In the genomic region with DNA sequence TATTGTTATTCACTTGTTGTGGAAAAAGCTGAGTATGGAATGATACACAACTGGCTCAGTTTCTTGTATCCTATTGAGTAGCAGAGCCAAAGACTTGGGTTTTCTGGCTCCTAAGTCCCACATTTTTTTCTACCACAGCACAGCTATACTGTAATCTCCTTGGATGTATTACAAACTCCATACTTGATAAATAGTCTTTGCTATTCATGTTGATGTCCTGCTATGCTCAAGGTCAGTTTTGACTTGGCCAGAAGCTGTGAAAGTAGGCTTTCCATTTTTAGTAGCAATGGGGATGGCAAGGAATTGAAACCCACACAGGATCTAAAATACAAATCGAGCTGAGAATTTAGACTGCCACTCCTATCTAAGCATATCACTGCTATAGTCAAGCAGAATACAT, we compare ENCODE assay signal across 19 cellular contexts.
DNase-seq lines count a peak whose midpoint lies in the region; ATAC-seq, FAIRE-seq and TF ChIP-seq lines count a peak whose summit lies in the region.
"Had no signal": no experiment of that assay in that cellular context is flagged by ENCODE, and none has a peak within 500 bp of the region (broad histone marks: within the 10 kb centered on the region; RNA-seq: fewer than 3 reads in every experiment).

No MANE protein-coding gene starts in this region.

- H3K9ac ChIP-seq in astrocyte (ENCODE audit: low read length) = no peak overlapping the region
- H3K9ac ChIP-seq: GM23248 had no signal

- no peaks in the 10 kb centered on the region for H3K27me3 Mint-ChIP-seq in astrocyte (ENCODE audit: low read depth, unreplicated experiment)
- H3K27me3 Mint-ChIP-seq: CD4-positive, alpha-beta T cell had no signal

- H3K36me3 ChIP-seq in astrocyte (ENCODE audit: insufficient read depth, low read length) = no peaks in the 10 kb centered on the region

- no peak overlapping the region for H2AFZ ChIP-seq in astrocyte (ENCODE audit: low read depth, low read length)
- H2AFZ ChIP-seq: GM23248 had no signal

- no peak for FAIRE-seq in astrocyte (lab: Jason Lieb, UNC)
- FAIRE-seq: A204.1, D721Med, G401.6, GM12891, H54 had no signal

- no peaks in the 10 kb centered on the region for H3K9me3 ChIP-seq in astrocyte (ENCODE audit: insufficient read depth, low read depth, low read length)

- ATAC-seq in GM18867 (IDR thresholded peaks at IDR 0.05; ENCODE audit: unreplicated experiment) = no peak

- H3K27ac Mint-ChIP-seq in astrocyte (ENCODE audit: unreplicated experiment) = no peak overlapping the region
- H3K27ac Mint-ChIP-seq: CD4-positive, alpha-beta T cell had no signal

- DNase-seq in AG10803 (ENCODE audit: low read depth) (peak; percentile 9), astrocyte (ENCODE audit: low read depth) (peak; percentile 68), fibroblast of pulmonary artery (ENCODE audit: low read depth) (peak; percentile 8), pons (ENCODE audit: low spot score) (peak; percentile 38), H4 (ENCODE audit: low spot score) (no peak)
- DNase-seq: ACHN; AML-193; Caco-2; CD4-positive, alpha-beta T cell; GM23248; HCEC 1CT had no signal

- TF ChIP-seq CTCF in AG10803 (conservative IDR thresholded peaks at IDR 0.05; ENCODE audit: low read length) (no peak), astrocyte (IDR thresholded peaks at IDR 0.05; ENCODE audit: insufficient read depth, low read depth, low read length) (no peak), fibroblast of pulmonary artery (IDR thresholded peaks at IDR 0.05; ENCODE audit: low read length, missing control alignments) (no peak)

- H3K4me1 Mint-ChIP-seq in astrocyte (ENCODE audit: low read depth, unreplicated experiment) = peaks cover 2% of the 10 kb centered on the region

- H3K36me3 Mint-ChIP-seq in astrocyte (ENCODE audit: low read depth, unreplicated experiment) = peaks cover 15% of the 10 kb centered on the region

- H4K20me1 ChIP-seq in astrocyte (ENCODE audit: insufficient read depth, low read length) = no peaks in the 10 kb centered on the region

- H3K27ac ChIP-seq in astrocyte (ENCODE audit: low read depth, low read length) = no peak overlapping the region
- H3K27ac ChIP-seq: C4-2B, GM23248, HL-60 had no signal

- no peak overlapping the region for H3K4me3 Mint-ChIP-seq in astrocyte (ENCODE audit: unreplicated experiment)
- H3K4me3 Mint-ChIP-seq: CD4-positive, alpha-beta T cell had no signal

- peaks cover 27% of the 10 kb centered on the region for H3K4me1 ChIP-seq in astrocyte (ENCODE audit: insufficient read depth, low read length)
- H3K4me1 ChIP-seq: Caco-2 had no signal

- H3K9me3 Mint-ChIP-seq in astrocyte (ENCODE audit: unreplicated experiment) = peaks cover 4% of the 10 kb centered on the region

- H3K4me3 ChIP-seq in AG10803 (ENCODE audit: low read length) (no peak overlapping the region), astrocyte (ENCODE audit: insufficient read depth, low read depth, low read length) (no peak overlapping the region), fibroblast of pulmonary artery (replicated peaks; ENCODE audit: low read depth, low read length) (no peak overlapping the region)
- H3K4me3 ChIP-seq: GM23248 had no signal

- no peak overlapping the region for H3K4me2 ChIP-seq in astrocyte (ENCODE audit: low read length)

- H3K79me2 ChIP-seq in astrocyte (ENCODE audit: insufficient read depth, low read length) = no peaks in the 10 kb centered on the region

- H3K27me3 ChIP-seq in astrocyte (ENCODE audit: insufficient read depth, low read length) = no peaks in the 10 kb centered on the region
